Comparison of ENCODE assay signal across 18 cellular contexts in genomic region chr13:50692396-50692915, GRCh38.
DNase-seq lines count a peak whose midpoint lies in the region; ATAC-seq and TF ChIP-seq lines count a peak whose summit lies in the region.
"Had no signal": no experiment of that assay in that cellular context is flagged by ENCODE, and none has a peak within 500 bp of the region (broad histone marks: within the 10 kb centered on the region; RNA-seq: fewer than 3 reads in every experiment).

No MANE protein-coding gene starts in this region.

- H3K27me3 ChIP-seq in heart right ventricle = no peaks in the 10 kb centered on the region
- no peaks in the 10 kb centered on the region for H3K27me3 ChIP-seq in right atrium auricular region

- H3K27ac ChIP-seq in heart right ventricle = peak overlapping the region in 7 of 10 donors; percentile 60 to 91 (median 77)
- H3K27ac ChIP-seq in right atrium auricular region = peak overlapping the region in 1 of 2 donors; percentile 71

- H3K4me3 Mint-ChIP-seq in brain = no peak overlapping the region
- H3K4me3 Mint-ChIP-seq in nephron = no peak overlapping the region
- H3K4me3 Mint-ChIP-seq in type B pancreatic cell = peak overlapping the region; percentile 13

- TF ChIP-seq CTCF in heart right ventricle (IDR thresholded peaks at IDR 0.05) (no peak), right atrium auricular region (IDR thresholded peaks at IDR 0.05) (no peak), brain (conservative IDR thresholded peaks at IDR 0.05) (no peak), nephron (IDR thresholded peaks at IDR 0.05; ENCODE audit: unreplicated experiment in 3 of 3) (no peak), type B pancreatic cell (conservative IDR thresholded peaks at IDR 0.05) (no peak)

- H3K27me3 Mint-ChIP-seq in brain (peaks cover 6% of the 10 kb centered on the region), nephron (ENCODE audit: low read depth) (peaks cover 4% of the 10 kb centered on the region), type B pancreatic cell (no peaks in the 10 kb centered on the region)

- H3K9me3 Mint-ChIP-seq in brain (peaks cover 0 to 7% (median 2%) of the 10 kb centered on the region in 5 experiments), nephron (no peaks in the 10 kb centered on the region), type B pancreatic cell (no peaks in the 10 kb centered on the region)

- ATAC-seq in heart right ventricle (no peak), GM18868 (IDR thresholded peaks at IDR 0.05; ENCODE audit: unreplicated experiment) (no peak), HG03108 (IDR thresholded peaks at IDR 0.05; ENCODE audit: unreplicated experiment) (no peak)
- ATAC-seq: HepG2 had no signal

- H3K4me3 ChIP-seq in heart right ventricle (no peak overlapping the region), right atrium auricular region (no peak overlapping the region)

- DNase-seq in heart right ventricle (no peak), right atrium auricular region (ENCODE audit: low spot score) (no peak), type B pancreatic cell (ENCODE audit: extremely low spot score, unreplicated experiment) (no peak), NCI-H82 (lab: John Stamatoyannopoulos, UW) (no peak)
- DNase-seq: C1 segment of cervical spinal cord, GF-D8, GOT3, KG1, NCI-H1436, NCI-H2029, NCI-H2171, NCI-H748 treated with DMSO at 0.1 percent for 48 hours, Right ventricle myocardium superior had no signal

- H3K4me1 Mint-ChIP-seq in brain = peaks cover 65% of the 10 kb centered on the region
- H3K4me1 Mint-ChIP-seq in nephron = peaks cover 56% of the 10 kb centered on the region
- peaks cover 44% of the 10 kb centered on the region for H3K4me1 Mint-ChIP-seq in type B pancreatic cell (ENCODE audit: unreplicated experiment)

- H3K36me3 Mint-ChIP-seq in brain (no peaks in the 10 kb centered on the region), nephron (ENCODE audit: low read depth) (no peaks in the 10 kb centered on the region), type B pancreatic cell (no peaks in the 10 kb centered on the region)

- H3K9me3 ChIP-seq in heart right ventricle (no peaks in the 10 kb centered on the region), right atrium auricular region (no peaks in the 10 kb centered on the region)

- intact Hi-C loops in heart right ventricle (cut with DNase I) = loop anchor here in 2 of 10 donors (5.0 to 10.0 kb wide), 4 partner anchors 98 to 568 kb away; no protein-coding TSS in a partner anchor

- H3K36me3 ChIP-seq in heart right ventricle (no peaks in the 10 kb centered on the region), right atrium auricular region (no peaks in the 10 kb centered on the region)

- H3K27ac Mint-ChIP-seq in brain (peak overlapping the region in 4 of 5 experiments; percentile 49 to 78 (median 60)), nephron (peak overlapping the region; percentile 48 to 77 (median 69)), type B pancreatic cell (no peak overlapping the region)

- peaks cover 8 to 56% (median 49%) of the 10 kb centered on the region in 9 donors for H3K4me1 ChIP-seq in heart right ventricle
- H3K4me1 ChIP-seq in right atrium auricular region = peaks cover 0 to 48% of the 10 kb centered on the region in 2 donors
